In genomic region chr1:45583666-45584350, GRCh38 we compare ENCODE assay signal across 8 cellular contexts. TPM values are rescaled to one million over a fixed set of nuclear protein-coding genes. Genes with fewer than 3 reads are reported as not detected.
A peak's percentile ranks its signal among the peaks of the same experiment; 100 is the strongest.
DNase-seq lines count a peak whose midpoint lies in the region; ATAC-seq and TF ChIP-seq lines count a peak whose summit lies in the region.

Gene NASP (plus strand): TSS chr1:45584041. CDS start chr1:45584147, 106 bp downstream.

- peaks cover 41% of the 10 kb centered on the region for H4K20me1 ChIP-seq in smooth muscle cell (ENCODE audit: low read depth)

- no peaks in the 10 kb centered on the region for H3F3A ChIP-seq in smooth muscle cell (ENCODE audit: low read depth)

- H3K4me3 ChIP-seq in WERI-Rb-1 (ENCODE audit: low read depth, low read length) (peak within 1 kb of the TSS; percentile 86), smooth muscle cell (peak within 1 kb of the TSS; percentile 72)

- H3K4me2 ChIP-seq in smooth muscle cell = peak within 1 kb of the TSS; percentile 88

- peaks cover 40% of the 10 kb centered on the region for H3K36me3 ChIP-seq in WERI-Rb-1
- H3K36me3 ChIP-seq in smooth muscle cell (ENCODE audit: low read depth) = no peaks in the 10 kb centered on the region

- H2AFZ ChIP-seq in smooth muscle cell (ENCODE audit: low read depth) = peak within 1 kb of the TSS; percentile 98

- DNase-seq in AG08395 (ENCODE audit: low spot score) (peak; percentile 93), NCI-H2196 (lab: John Stamatoyannopoulos, UW; ENCODE audit: unreplicated experiment) (peak; percentile 78), WERI-Rb-1 (peak; percentile 90), T47D (ENCODE audit: low read depth in 1 of 2, low spot score in 1 of 2) (peak; percentile 38 to 87), iPS-NIHi7 (ENCODE audit: extremely low spot score) (peak; percentile 90), smooth muscle cell (lab: John Stamatoyannopoulos, UW; ENCODE audit: unreplicated experiment) (peak; percentile 90)

- TF ChIP-seq CTCF in WERI-Rb-1 (IDR thresholded peaks at IDR 0.05; ENCODE audit: low read depth, low read length) = no peak
- TF ChIP-seq CTCF in smooth muscle cell (IDR thresholded peaks at IDR 0.05; ENCODE audit: borderline replicate concordance, insufficient read depth, poor library complexity, severe bottlenecking) = no peak

- in situ Hi-C loops in T47D (cut with HindIII; ENCODE audit: low pct_unique_long_range_greater_than_20kb, low sequenced_read_pairs) = no loop called here

- peak within 1 kb of the TSS; percentile 99 for H3K27ac ChIP-seq in WERI-Rb-1
- H3K27ac ChIP-seq in smooth muscle cell (ENCODE audit: low read depth) = peak within 1 kb of the TSS; percentile 91

- H3K9ac ChIP-seq in smooth muscle cell (ENCODE audit: low read depth) = peak within 1 kb of the TSS; percentile 86

- no peaks in the 10 kb centered on the region for H3K27me3 ChIP-seq in WERI-Rb-1 (ENCODE audit: insufficient read depth, low read depth, severe bottlenecking)
- H3K27me3 ChIP-seq in smooth muscle cell (ENCODE audit: low read depth) = no peaks in the 10 kb centered on the region

- 1% methylated on average over 40 of the region's 41 CpGs for WGBS in smooth muscle cell (ENCODE audit: low lambda C conversion rate)

- ATAC-seq in GM18873 (IDR thresholded peaks at IDR 0.05; ENCODE audit: low FRiP score, unreplicated experiment) (peak; percentile 31), HG03108 (IDR thresholded peaks at IDR 0.05; ENCODE audit: unreplicated experiment) (peak; percentile 36)

- H3K79me2 ChIP-seq in smooth muscle cell (ENCODE audit: low read depth) = peaks cover 41% of the 10 kb centered on the region

- H3K9me3 ChIP-seq in WERI-Rb-1 (ENCODE audit: severe bottlenecking) = no peaks in the 10 kb centered on the region
- H3K9me3 ChIP-seq in smooth muscle cell (replicated peaks; ENCODE audit: low read depth) = no peaks in the 10 kb centered on the region

- H3K4me1 ChIP-seq in smooth muscle cell (ENCODE audit: low read depth) = peaks cover 14% of the 10 kb centered on the region

RNA-seq across cellular contexts. Expression of gene NASP, which starts in this region (rescaled TPM):
- 40.4 and 83.0 TPM in 2 replicates for total RNA-seq in smooth muscle cell
- 44.9 and 64.2 TPM in 2 replicates for polyA plus RNA-seq in smooth muscle cell

Comparison
In these comparisons a context has a peak if more than half of its experiments do, and no peak if none do; other contexts are left out.
1. Peak in every context shown above with its lines: DNase-seq, ATAC-seq, H3K4me3 ChIP-seq and H3K27ac ChIP-seq.